ENCODE assay signal across 18 cellular contexts in the genomic region with DNA sequence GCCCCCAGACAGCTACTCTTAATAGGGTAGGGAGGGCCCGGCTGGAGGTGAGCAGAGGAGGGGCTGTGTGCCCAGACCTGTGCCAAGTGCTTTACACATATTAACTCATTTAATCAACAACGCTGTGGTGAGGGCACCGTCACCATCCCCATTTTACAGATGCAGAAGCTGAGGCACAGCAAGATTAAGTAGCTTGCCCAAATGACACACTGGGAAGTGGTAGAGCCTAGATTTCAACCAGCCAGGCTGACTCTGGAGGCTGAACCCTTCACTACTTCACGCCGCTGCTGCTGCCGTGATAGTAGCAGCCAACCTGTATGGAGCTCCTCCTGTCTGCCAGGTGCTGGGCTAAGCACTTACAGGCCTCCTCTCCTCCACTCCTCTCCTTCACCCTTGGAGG.
DNase-seq lines count a peak whose midpoint lies in the region; ATAC-seq, FAIRE-seq and TF ChIP-seq lines count a peak whose summit lies in the region.
"Had no signal": no experiment of that assay in that cellular context is flagged by ENCODE, and none has a peak within 500 bp of the region (broad histone marks: within the 10 kb centered on the region; RNA-seq: fewer than 3 reads in every experiment).

No MANE protein-coding gene starts in this region.

- no peak overlapping the region for H4K8ac ChIP-seq in H9 (replicated peaks; ENCODE audit: insufficient read length, low read depth, low read length)
- H4K8ac ChIP-seq in neuronal stem cell (ENCODE audit: low read depth, low read length) = no peak overlapping the region

- WGBS in H9 (ENCODE audit: extremely low coverage, insufficient read length, low lambda C conversion rate) = no CpG with 5 or more reads among the region's 6 CpGs
- 0% methylated on average over 6 of the region's 6 CpGs for WGBS in K562 (ENCODE audit: insufficient coverage, low coverage, missing lambda C conversion rate)
- 89 to 92% methylated on average over 4 to 6 of the region's 6 CpGs for WGBS in endodermal cell (ENCODE audit: insufficient coverage in 1 of 2, insufficient read length in 1 of 2), 2 experiments
- no CpG with 5 or more reads among the region's 6 CpGs for WGBS in neuronal stem cell (ENCODE audit: extremely low coverage in 2 of 2, insufficient read length in 2 of 2, insufficient replicate concordance in 1 of 2), 2 donors

- peaks cover 3% of the 10 kb centered on the region for H3K23me2 ChIP-seq in H9 (ENCODE audit: insufficient read length, low read depth, low read length, poor library complexity, severe bottlenecking)

- H3K4me3 ChIP-seq in K562 (no peak overlapping the region), endodermal cell (ENCODE audit: low read length) (no peak overlapping the region), neuronal stem cell (ENCODE audit: low read length in 2 of 2) (no peak overlapping the region)

- H3K9me3 Mint-ChIP-seq in H9 = no peaks in the 10 kb centered on the region
- no peaks in the 10 kb centered on the region for H3K9me3 Mint-ChIP-seq in endodermal cell
- no peaks in the 10 kb centered on the region for H3K9me3 Mint-ChIP-seq in activated CD4-positive, alpha-beta memory T cell treated with anti-CD3 and anti-CD28 coated beads, Interleukin-2, amount 10 ng/mL, durations not matched to agents 7 days and 5 days
- H3K9me3 Mint-ChIP-seq: CD4-positive, alpha-beta T cell; HFFc6 had no signal

- H2AK5ac ChIP-seq in H9 (ENCODE audit: insufficient read length, low read length) (no peak overlapping the region), neuronal stem cell (ENCODE audit: low read depth, low read length) (peak overlapping the region; percentile 82)

- TF ChIP-seq CTCF in H9 (conservative IDR thresholded peaks at IDR 0.05) (no peak), K562 (IDR thresholded peaks at IDR 0.05 in 2 of 3, conservative IDR thresholded peaks at IDR 0.05 in 1 of 3; ENCODE audit: insufficient read depth in 2 of 3, low read depth in 1 of 3, low read length in 3 of 3) (no peak), endodermal cell (conservative IDR thresholded peaks at IDR 0.05) (no peak)

- H3K23ac ChIP-seq in H9 (ENCODE audit: insufficient read length, low read depth, low read length) (no peak overlapping the region), neuronal stem cell (ENCODE audit: low read depth, low read length, poor library complexity) (peak overlapping the region; percentile 68)

- H2BK120ac ChIP-seq in H9 (ENCODE audit: low read depth, low read length, poor library complexity, severe bottlenecking) (no peak overlapping the region), neuronal stem cell (ENCODE audit: low read depth, low read length) (no peak overlapping the region)

- H3K27ac ChIP-seq in H9 (ENCODE audit: insufficient read length, low read depth, low read length) = no peak overlapping the region
- no peak overlapping the region for H3K27ac ChIP-seq in K562 (ENCODE audit: extremely low read depth, low read depth, low read length)
- H3K27ac ChIP-seq in endodermal cell (ENCODE audit: low read depth, low read length) = no peak overlapping the region
- no peak overlapping the region for H3K27ac ChIP-seq in neuronal stem cell (replicated peaks; ENCODE audit: low read length)

- no peak overlapping the region for H3K56ac ChIP-seq in H9 (ENCODE audit: insufficient read length, low read depth, low read length)

- H3K4me1 Mint-ChIP-seq in H9 (peaks cover 25% of the 10 kb centered on the region in 2 experiments), endodermal cell (peaks cover 9% of the 10 kb centered on the region)
- no peaks in the 10 kb centered on the region for H3K4me1 Mint-ChIP-seq in activated CD4-positive, alpha-beta memory T cell treated with anti-CD3 and anti-CD28 coated beads, Interleukin-2, amount 10 ng/mL, durations not matched to agents 7 days and 5 days

- H4K20me1 ChIP-seq in H9 (ENCODE audit: control insufficient read depth, insufficient read depth, insufficient read length) (no peaks in the 10 kb centered on the region), K562 (replicated peaks; ENCODE audit: control insufficient read depth, insufficient read depth, low read length) (peaks cover 8% of the 10 kb centered on the region)

- no peaks in the 10 kb centered on the region for H3K36me3 Mint-ChIP-seq in H9 (ENCODE audit: insufficient read depth in 1 of 3, low read depth in 3 of 3)
- no peaks in the 10 kb centered on the region for H3K36me3 Mint-ChIP-seq in endodermal cell (ENCODE audit: low read depth)
- no peaks in the 10 kb centered on the region for H3K36me3 Mint-ChIP-seq in activated CD4-positive, alpha-beta memory T cell treated with anti-CD3 and anti-CD28 coated beads, Interleukin-2, amount 10 ng/mL, durations not matched to agents 7 days and 5 days (ENCODE audit: low read depth)
- H3K36me3 Mint-ChIP-seq: IgD-negative memory B cell had no signal

- H3K79me1 ChIP-seq in H9 (ENCODE audit: insufficient read depth, low read depth, low read length, poor library complexity, severe bottlenecking) (no peaks in the 10 kb centered on the region), neuronal stem cell (ENCODE audit: low read depth, low read length) (no peaks in the 10 kb centered on the region)

- H4K91ac ChIP-seq in H9 (ENCODE audit: insufficient read length, low read depth, low read length) (no peak overlapping the region), neuronal stem cell (ENCODE audit: low read depth, low read length, poor library complexity) (no peak overlapping the region)

- H2AFZ ChIP-seq in H9 (ENCODE audit: low read length) = no peak overlapping the region
- no peak overlapping the region for H2AFZ ChIP-seq in K562 (ENCODE audit: low read depth, low read length)
- H2AFZ ChIP-seq in neuronal stem cell (ENCODE audit: low read length) = no peak overlapping the region

- H3K4me3 Mint-ChIP-seq in H9 (no peak overlapping the region), endodermal cell (no peak overlapping the region)
- no peak overlapping the region for H3K4me3 Mint-ChIP-seq in activated CD4-positive, alpha-beta memory T cell treated with anti-CD3 and anti-CD28 coated beads, Interleukin-2, amount 10 ng/mL, durations not matched to agents 7 days and 5 days
- H3K4me3 Mint-ChIP-seq: CD4-positive, alpha-beta T cell; HFFc6; IgD-negative memory B cell had no signal

- no peak overlapping the region for H2BK20ac ChIP-seq in H9 (ENCODE audit: low read depth, low read length, poor library complexity, severe bottlenecking)

- H3K4me1 ChIP-seq in H9 (ENCODE audit: insufficient read depth, low read length) (no peaks in the 10 kb centered on the region), K562 (replicated peaks in 1 of 2; ENCODE audit: control insufficient read depth in 2 of 2, insufficient read depth in 2 of 2, low read length in 2 of 2) (no peaks in the 10 kb centered on the region), endodermal cell (ENCODE audit: control insufficient read depth, insufficient read depth, low read length) (no peaks in the 10 kb centered on the region), neuronal stem cell (ENCODE audit: control insufficient read depth in 2 of 2, insufficient read depth in 1 of 2, low read depth in 1 of 2, low read length in 2 of 2) (no peaks in the 10 kb centered on the region)
- H3K4me1 ChIP-seq: BE2C, Caco-2 had no signal

- H2BK12ac ChIP-seq in H9 (ENCODE audit: insufficient read length, low read depth, low read length) = no peak overlapping the region
- no peak overlapping the region for H2BK12ac ChIP-seq in neuronal stem cell (ENCODE audit: low read length)

- POLR2A ChIA-PET in K562 (lab: Yijun Ruan, JAX) = no interaction called here
- POLR2A ChIA-PET in activated CD4-positive, alpha-beta memory T cell treated with anti-CD3 and anti-CD28 coated beads, Interleukin-2, amount 10 ng/mL, durations not matched to agents 7 days and 5 days (lab: Charles Lee) = no interaction called here

- H4K5ac ChIP-seq in H9 (ENCODE audit: insufficient read length, low read depth, low read length) = no peak overlapping the region

- intact Hi-C loops in K562 (cut with micrococcal nuclease) = loop anchor here (10.0 kb wide), 1 partner anchor 741 kb away; no protein-coding TSS in a partner anchor

- no peaks in the 10 kb centered on the region for H3K79me2 ChIP-seq in H9 (ENCODE audit: insufficient read depth, low read length)
- H3K79me2 ChIP-seq in K562 (ENCODE audit: control insufficient read depth, insufficient read depth, low read length) = no peaks in the 10 kb centered on the region

- ATAC-seq in K562 = no peak
- ATAC-seq: HepG2 had no signal

- H3K9me3 ChIP-seq in H9 (ENCODE audit: control insufficient read depth, low read depth, low read length) (no peaks in the 10 kb centered on the region), K562 (replicated peaks; ENCODE audit: control insufficient read depth, insufficient read depth, low read depth, low read length) (no peaks in the 10 kb centered on the region), endodermal cell (ENCODE audit: control insufficient read depth, low read length) (no peaks in the 10 kb centered on the region), neuronal stem cell (replicated peaks in 1 of 2; ENCODE audit: control insufficient read depth in 2 of 2, insufficient read depth in 1 of 2, low read depth in 1 of 2, low read length in 2 of 2) (no peaks in the 10 kb centered on the region)
- H3K9me3 ChIP-seq: BE2C, Caco-2 had no signal

- no peak for TF ChIP-seq RAD21 in K562 (CRISPR knock-in tag; conservative IDR thresholded peaks at IDR 0.05 in 1 of 2, IDR thresholded peaks at IDR 0.05 in 1 of 2)

- CTCF ChIA-PET in K562 (lab: Yijun Ruan, JAX; ENCODE audit: low intra/inter-chr PET ratio) = no interaction called here
- CTCF ChIA-PET in activated CD4-positive, alpha-beta memory T cell treated with anti-CD3 and anti-CD28 coated beads, Interleukin-2, amount 10 ng/mL, durations not matched to agents 7 days and 5 days (lab: Charles Lee) = no interaction called here

- H3K27me3 ChIP-seq in H9 (ENCODE audit: insufficient read depth, low read length) (no peaks in the 10 kb centered on the region), K562 (ENCODE audit: control insufficient read depth in 2 of 2, insufficient read depth in 2 of 2, low read length in 2 of 2) (peaks cover 13 to 48% of the 10 kb centered on the region in 2 experiments), endodermal cell (ENCODE audit: control insufficient read depth, insufficient read depth, low read length, poor library complexity, severe bottlenecking) (peaks cover 7% of the 10 kb centered on the region), neuronal stem cell (ENCODE audit: control insufficient read depth in 3 of 3, insufficient read depth in 3 of 3, low read depth in 1 of 3, low read length in 3 of 3) (peaks cover 0 to 12% (median 0%) of the 10 kb centered on the region in 3 experiments)
- H3K27me3 ChIP-seq: BE2C had no signal

- H2BK5ac ChIP-seq in H9 (ENCODE audit: insufficient read length, low read length) (no peak overlapping the region), neuronal stem cell (ENCODE audit: low read length) (no peak overlapping the region)

- no peaks in the 10 kb centered on the region for H3K36me3 ChIP-seq in K562 (ENCODE audit: control insufficient read depth, insufficient read depth, low read length)
- H3K36me3 ChIP-seq in endodermal cell (ENCODE audit: control insufficient read depth, insufficient read depth, low read length) = no peaks in the 10 kb centered on the region
- H3K36me3 ChIP-seq in neuronal stem cell (replicated peaks in 1 of 2; ENCODE audit: control insufficient read depth in 2 of 2, insufficient read depth in 2 of 2, low read length in 2 of 2) = no peaks in the 10 kb centered on the region
- H3K36me3 ChIP-seq: BE2C had no signal

- H3K9ac ChIP-seq in H9 (ENCODE audit: extremely low read depth, insufficient read length, low read length) (no peak overlapping the region), K562 (ENCODE audit: insufficient read depth in 1 of 2, low read depth in 2 of 2, low read length in 2 of 2) (no peak overlapping the region), endodermal cell (ENCODE audit: extremely low read depth, low read length, poor library complexity, severe bottlenecking) (no peak overlapping the region), neuronal stem cell (ENCODE audit: low read depth, low read length, poor library complexity) (no peak overlapping the region)

- no peak for FAIRE-seq in K562 (lab: Jason Lieb, UNC)
- FAIRE-seq: D721Med, G401.6, GM12891, GM19239, HepG2 had no signal

- no peak for TF ChIP-seq EP300 in K562 (IDR thresholded peaks at IDR 0.05; ENCODE audit: low read length)

- no peak for TF ChIP-seq POLR2A in K562 (conservative IDR thresholded peaks at IDR 0.05)

- H3K14ac ChIP-seq in H9 (ENCODE audit: insufficient read depth, low read length) (no peak overlapping the region), neuronal stem cell (ENCODE audit: low read length) (no peak overlapping the region)

- no peak overlapping the region for H3T11ph ChIP-seq in H9 (ENCODE audit: low read length)

- H3K18ac ChIP-seq in H9 (ENCODE audit: insufficient read length, low read depth, low read length) (no peak overlapping the region), neuronal stem cell (ENCODE audit: low read length) (no peak overlapping the region)

- H3K4me2 ChIP-seq in H9 (ENCODE audit: insufficient read depth, insufficient read length, low read length) (no peak overlapping the region), K562 (ENCODE audit: insufficient read depth, low read length) (no peak overlapping the region), neuronal stem cell (ENCODE audit: insufficient read depth, low read length, poor library complexity, severe bottlenecking) (no peak overlapping the region)

- H3K27ac Mint-ChIP-seq in H9 = no peak overlapping the region
- no peak overlapping the region for H3K27ac Mint-ChIP-seq in endodermal cell
- no peak overlapping the region for H3K27ac Mint-ChIP-seq in activated CD4-positive, alpha-beta memory T cell treated with anti-CD3 and anti-CD28 coated beads, Interleukin-2, amount 10 ng/mL, durations not matched to agents 7 days and 5 days
- H3K27ac Mint-ChIP-seq: CD4-positive, alpha-beta T cell; HFFc6; IgD-negative memory B cell had no signal

- no peaks in the 10 kb centered on the region for H3K9me1 ChIP-seq in K562 (ENCODE audit: control insufficient read depth, insufficient read depth, low read length)

- BruUV-seq in K562 (replicated peaks; lab: Mats Ljungman, UMichigan) = no TSS peak

- H3K27me3 Mint-ChIP-seq in H9 (ENCODE audit: low read depth) (peaks cover 8% of the 10 kb centered on the region), endodermal cell (ENCODE audit: insufficient read depth) (peaks cover 12% of the 10 kb centered on the region)
- peaks cover 12% of the 10 kb centered on the region for H3K27me3 Mint-ChIP-seq in activated CD4-positive, alpha-beta memory T cell treated with anti-CD3 and anti-CD28 coated beads, Interleukin-2, amount 10 ng/mL, durations not matched to agents 7 days and 5 days

- no peak overlapping the region for H3K4ac ChIP-seq in H9 (ENCODE audit: low read depth, low read length)
- no peak overlapping the region for H3K4ac ChIP-seq in neuronal stem cell (ENCODE audit: low read length)

- DNase-seq in H9 (peak; percentile 17), K562 (ENCODE audit: extremely low read depth in 1 of 4, low spot score in 3 of 4) (no peak), endodermal cell (peak; percentile 21), neuronal stem cell (ENCODE audit: low spot score) (no peak), AG08395 (ENCODE audit: low spot score) (no peak)
- no peak for DNase-seq in activated CD4-positive, alpha-beta memory T cell treated with anti-CD3 and anti-CD28 coated beads, Interleukin-2, amount 10 ng/mL, durations not matched to agents 7 days and 5 days
- DNase-seq: BE2C; C1 segment of cervical spinal cord; Caco-2; CD4-positive, alpha-beta T cell; HCEC 1CT; HFFc6 had no signal

- in situ Hi-C loops in K562 (cut with MboI) = no loop called here

- H2BK15ac ChIP-seq in H9 (ENCODE audit: low read depth, low read length) (no peak overlapping the region), neuronal stem cell (ENCODE audit: low read length) (no peak overlapping the region)

Comparison
In these comparisons a context has a peak if more than half of its experiments do, and no peak if none do; other contexts are left out.
1. DNase-seq: peak in H9 (single experiment) and endodermal cell (single experiment); none in K562 (0 of 4), neuronal stem cell (single experiment), AG08395 (single experiment) and activated CD4-positive, alpha-beta memory T cell treated with anti-CD3 and anti-CD28 coated beads, Interleukin-2, amount 10 ng/mL, durations not matched to agents 7 days and 5 days (single experiment).